In genomic region chr12:94062194-94062593, GRCh38 we compare ENCODE assay signal across 30 cellular contexts.
"Had no signal": no experiment of that assay in that cellular context is flagged by ENCODE, and none has a peak within 500 bp of the region (broad histone marks: within the 10 kb centered on the region; RNA-seq: fewer than 3 reads in every experiment).

No MANE protein-coding gene starts in this region.

- H3K36me3 ChIP-seq: SJSA1 had no signal

- H3K4me2 ChIP-seq: PC-9, SK-N-SH had no signal

- H3K4me3 ChIP-seq: PC-9, SJSA1 had no signal

- H3K9me3 ChIP-seq: SJSA1, SK-N-SH had no signal

- H3K27me3 ChIP-seq: SJSA1 had no signal

- DNase-seq: Karpas-422, MM.1S, MV-4-11, NCI-H1092, NCI-H1105, NCI-H1417 treated with DMSO at 0.1 percent for 48 hours, NCI-H1436 treated with DMSO at 0.1 percent for 48 hours, NCI-H1694 treated with DMSO at 0.1 percent for 48 hours, NCI-H187 treated with DMSO at 0.1 percent for 48 hours, NCI-H2029, NCI-H2081 treated with DMSO at 0.1 percent for 48 hours, NCI-H2107, NCI-H2171, NCI-H226, NCI-H446 treated with DMSO at 0.1 percent for 48 hours, NCI-H510A, NCI-H524, NCI-H526, NCI-H69, NCI-H748 treated with DMSO at 0.1 percent for 48 hours, NCI-H82, PC-9, SHP77, SK-N-SH, SW 1271, T-helper 1 cell had no signal

- H2AFZ ChIP-seq: PC-9 had no signal

- ATAC-seq: Panc1, Right ventricle myocardium inferior had no signal

- H3K9ac ChIP-seq: SK-N-SH had no signal

- H3K27ac ChIP-seq: PC-9, RWPE1, SJSA1 had no signal
